In the genomic region with DNA sequence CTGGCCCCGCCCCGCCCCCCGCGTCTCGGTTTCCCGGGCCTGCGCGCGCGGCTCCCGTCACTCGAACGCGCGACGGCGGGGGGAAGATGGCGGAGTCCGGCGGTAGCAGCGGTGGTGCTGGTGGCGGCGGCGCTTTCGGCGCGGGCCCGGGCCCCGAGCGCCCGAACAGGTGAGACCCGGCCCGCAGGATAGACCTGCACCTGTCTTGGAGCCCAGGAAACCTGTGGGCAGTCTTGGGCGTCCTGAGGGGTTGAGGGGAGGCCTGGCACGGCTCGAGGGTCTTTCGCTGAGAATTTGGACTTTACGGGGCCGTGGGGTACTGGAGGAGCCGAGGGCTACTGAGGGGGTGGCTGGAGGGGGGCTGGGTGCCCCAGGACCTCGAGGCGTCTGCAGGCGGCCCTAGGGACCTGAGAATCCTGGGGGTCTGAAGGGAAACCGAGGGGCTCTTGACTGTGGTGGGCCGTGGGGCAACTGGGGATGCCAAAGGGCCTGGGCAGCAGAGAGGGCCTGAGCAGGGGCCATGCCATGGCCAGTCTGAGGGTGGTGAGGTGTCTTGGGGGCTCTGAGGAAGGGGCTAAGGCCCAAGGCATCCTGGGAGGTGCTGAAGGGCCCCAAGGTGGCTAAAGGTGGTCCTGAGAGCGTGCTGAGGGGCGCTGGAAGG, we compare ENCODE assay signal across 1 cellular context.
TF ChIP-seq lines count a peak whose summit lies in the region.

A gene with protein sequence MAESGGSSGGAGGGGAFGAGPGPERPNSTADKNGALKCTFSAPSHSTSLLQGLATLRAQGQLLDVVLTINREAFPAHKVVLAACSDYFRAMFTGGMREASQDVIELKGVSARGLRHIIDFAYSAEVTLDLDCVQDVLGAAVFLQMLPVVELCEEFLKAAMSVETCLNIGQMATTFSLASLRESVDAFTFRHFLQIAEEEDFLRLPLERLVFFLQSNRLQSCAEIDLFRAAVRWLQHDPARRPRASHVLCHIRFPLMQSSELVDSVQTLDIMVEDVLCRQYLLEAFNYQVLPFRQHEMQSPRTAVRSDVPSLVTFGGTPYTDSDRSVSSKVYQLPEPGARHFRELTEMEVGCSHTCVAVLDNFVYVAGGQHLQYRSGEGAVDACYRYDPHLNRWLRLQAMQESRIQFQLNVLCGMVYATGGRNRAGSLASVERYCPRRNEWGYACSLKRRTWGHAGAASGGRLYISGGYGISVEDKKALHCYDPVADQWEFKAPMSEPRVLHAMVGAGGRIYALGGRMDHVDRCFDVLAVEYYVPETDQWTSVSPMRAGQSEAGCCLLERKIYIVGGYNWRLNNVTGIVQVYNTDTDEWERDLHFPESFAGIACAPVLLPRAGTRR (plus strand): TSS at position 60 of the 661 bp plus-strand sequence. CDS start 27 bp downstream, at position 87.

TF ChIP-seq in K562, 482 proteins besides CTCF, POLR2A, EP300 and RAD21 (continued from another document and continues in another):
- TF ChIP-seq MYC (IDR thresholded peaks at IDR 0.05; ENCODE audit: low read depth, low read length): peak; percentile 4; the same call in 1 of the 2 replicates
- TF ChIP-seq MYC (CRISPR knock-in tag; IDR thresholded peaks at IDR 0.05; ENCODE audit: borderline replicate concordance, low read depth): no peak
- peak; percentile 82 to 84 for TF ChIP-seq NRF1 (conservative IDR thresholded peaks at IDR 0.05 in 1 of 2, IDR thresholded peaks at IDR 0.05 in 1 of 2)
- TF ChIP-seq SRSF9 (IDR thresholded peaks at IDR 0.05; ENCODE audit: borderline replicate concordance, low read depth, low read length): no peak
- no peak for TF ChIP-seq PTTG1 (tag; IDR thresholded peaks at IDR 0.05; ENCODE audit: low read depth)
- TF ChIP-seq BDP1 (IDR thresholded peaks at IDR 0.05; ENCODE audit: insufficient read depth, insufficient read length): no peak
- no peak for TF ChIP-seq BMI1 (IDR thresholded peaks at IDR 0.05; ENCODE audit: low read length)
- TF ChIP-seq, protein P1, sequence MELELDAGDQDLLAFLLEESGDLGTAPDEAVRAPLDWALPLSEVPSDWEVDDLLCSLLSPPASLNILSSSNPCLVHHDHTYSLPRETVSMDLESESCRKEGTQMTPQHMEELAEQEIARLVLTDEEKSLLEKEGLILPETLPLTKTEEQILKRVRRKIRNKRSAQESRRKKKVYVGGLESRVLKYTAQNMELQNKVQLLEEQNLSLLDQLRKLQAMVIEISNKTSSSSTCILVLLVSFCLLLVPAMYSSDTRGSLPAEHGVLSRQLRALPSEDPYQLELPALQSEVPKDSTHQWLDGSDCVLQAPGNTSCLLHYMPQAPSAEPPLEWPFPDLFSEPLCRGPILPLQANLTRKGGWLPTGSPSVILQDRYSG (tag; conservative IDR thresholded peaks at IDR 0.05; ENCODE audit: low read depth): no peak
- no peak for TF ChIP-seq TBL1XR1 (IDR thresholded peaks at IDR 0.05; ENCODE audit: low read length in 2 of 2)
- no peak for TF ChIP-seq ZNF780A (CRISPR knock-in tag; IDR thresholded peaks at IDR 0.05)
- TF ChIP-seq SMARCA4 (IDR thresholded peaks at IDR 0.05): no peak
- TF ChIP-seq GTF2A2 (tag; IDR thresholded peaks at IDR 0.05): no peak
- TF ChIP-seq, protein P2, sequence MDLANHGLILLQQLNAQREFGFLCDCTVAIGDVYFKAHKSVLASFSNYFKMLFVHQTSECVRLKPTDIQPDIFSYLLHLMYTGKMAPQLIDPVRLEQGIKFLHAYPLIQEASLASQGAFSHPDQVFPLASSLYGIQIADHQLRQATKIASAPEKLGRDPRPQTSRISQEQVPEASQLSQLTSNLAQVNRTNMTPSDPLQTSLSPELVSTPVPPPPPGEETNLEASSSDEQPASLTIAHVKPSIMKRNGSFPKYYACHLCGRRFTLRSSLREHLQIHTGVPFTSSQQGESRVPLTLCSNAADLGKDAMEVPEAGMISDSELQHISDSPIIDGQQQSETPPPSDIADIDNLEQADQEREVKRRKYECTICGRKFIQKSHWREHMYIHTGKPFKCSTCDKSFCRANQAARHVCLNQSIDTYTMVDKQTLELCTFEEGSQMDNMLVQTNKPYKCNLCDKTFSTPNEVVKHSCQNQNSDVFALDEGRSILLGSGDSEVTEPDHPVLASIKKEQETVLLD (IDR thresholded peaks at IDR 0.05): no peak
- TF ChIP-seq TOE1 (IDR thresholded peaks at IDR 0.05; ENCODE audit: borderline replicate concordance): no peak
- no peak for TF ChIP-seq TOE1 (CRISPR knock-in tag; IDR thresholded peaks at IDR 0.05; ENCODE audit: borderline replicate concordance, low read depth)
- no peak for TF ChIP-seq ZNF431 (CRISPR knock-in tag; IDR thresholded peaks at IDR 0.05)
- TF ChIP-seq ZNF76 (CRISPR knock-in tag; IDR thresholded peaks at IDR 0.05; ENCODE audit: borderline replicate concordance): no peak
- TF ChIP-seq SUPT5H (IDR thresholded peaks at IDR 0.05): peak; percentile 70
- no peak for TF ChIP-seq HSF4 (CRISPR knock-in tag; IDR thresholded peaks at IDR 0.05; ENCODE audit: borderline replicate concordance)
- peak; percentile 90; the same call in 1 of the 2 replicates for TF ChIP-seq PHF8 (IDR thresholded peaks at IDR 0.05; ENCODE audit: borderline replicate concordance, low read length)
- TF ChIP-seq, protein P3, sequence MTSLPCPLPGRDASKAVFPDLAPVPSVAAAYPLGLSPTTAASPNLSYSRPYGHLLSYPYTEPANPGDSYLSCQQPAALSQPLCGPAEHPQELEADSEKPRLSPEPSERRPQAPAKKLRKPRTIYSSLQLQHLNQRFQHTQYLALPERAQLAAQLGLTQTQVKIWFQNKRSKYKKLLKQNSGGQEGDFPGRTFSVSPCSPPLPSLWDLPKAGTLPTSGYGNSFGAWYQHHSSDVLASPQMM (CRISPR knock-in tag; IDR thresholded peaks at IDR 0.05): no peak
- no peak for TF ChIP-seq LARP7 (IDR thresholded peaks at IDR 0.05)
- no peak for TF ChIP-seq RFX5 (IDR thresholded peaks at IDR 0.05; ENCODE audit: low read depth, low read length)
- TF ChIP-seq ZNF79 (CRISPR knock-in tag; IDR thresholded peaks at IDR 0.05; ENCODE audit: low read depth): no peak
- TF ChIP-seq, protein P4, sequence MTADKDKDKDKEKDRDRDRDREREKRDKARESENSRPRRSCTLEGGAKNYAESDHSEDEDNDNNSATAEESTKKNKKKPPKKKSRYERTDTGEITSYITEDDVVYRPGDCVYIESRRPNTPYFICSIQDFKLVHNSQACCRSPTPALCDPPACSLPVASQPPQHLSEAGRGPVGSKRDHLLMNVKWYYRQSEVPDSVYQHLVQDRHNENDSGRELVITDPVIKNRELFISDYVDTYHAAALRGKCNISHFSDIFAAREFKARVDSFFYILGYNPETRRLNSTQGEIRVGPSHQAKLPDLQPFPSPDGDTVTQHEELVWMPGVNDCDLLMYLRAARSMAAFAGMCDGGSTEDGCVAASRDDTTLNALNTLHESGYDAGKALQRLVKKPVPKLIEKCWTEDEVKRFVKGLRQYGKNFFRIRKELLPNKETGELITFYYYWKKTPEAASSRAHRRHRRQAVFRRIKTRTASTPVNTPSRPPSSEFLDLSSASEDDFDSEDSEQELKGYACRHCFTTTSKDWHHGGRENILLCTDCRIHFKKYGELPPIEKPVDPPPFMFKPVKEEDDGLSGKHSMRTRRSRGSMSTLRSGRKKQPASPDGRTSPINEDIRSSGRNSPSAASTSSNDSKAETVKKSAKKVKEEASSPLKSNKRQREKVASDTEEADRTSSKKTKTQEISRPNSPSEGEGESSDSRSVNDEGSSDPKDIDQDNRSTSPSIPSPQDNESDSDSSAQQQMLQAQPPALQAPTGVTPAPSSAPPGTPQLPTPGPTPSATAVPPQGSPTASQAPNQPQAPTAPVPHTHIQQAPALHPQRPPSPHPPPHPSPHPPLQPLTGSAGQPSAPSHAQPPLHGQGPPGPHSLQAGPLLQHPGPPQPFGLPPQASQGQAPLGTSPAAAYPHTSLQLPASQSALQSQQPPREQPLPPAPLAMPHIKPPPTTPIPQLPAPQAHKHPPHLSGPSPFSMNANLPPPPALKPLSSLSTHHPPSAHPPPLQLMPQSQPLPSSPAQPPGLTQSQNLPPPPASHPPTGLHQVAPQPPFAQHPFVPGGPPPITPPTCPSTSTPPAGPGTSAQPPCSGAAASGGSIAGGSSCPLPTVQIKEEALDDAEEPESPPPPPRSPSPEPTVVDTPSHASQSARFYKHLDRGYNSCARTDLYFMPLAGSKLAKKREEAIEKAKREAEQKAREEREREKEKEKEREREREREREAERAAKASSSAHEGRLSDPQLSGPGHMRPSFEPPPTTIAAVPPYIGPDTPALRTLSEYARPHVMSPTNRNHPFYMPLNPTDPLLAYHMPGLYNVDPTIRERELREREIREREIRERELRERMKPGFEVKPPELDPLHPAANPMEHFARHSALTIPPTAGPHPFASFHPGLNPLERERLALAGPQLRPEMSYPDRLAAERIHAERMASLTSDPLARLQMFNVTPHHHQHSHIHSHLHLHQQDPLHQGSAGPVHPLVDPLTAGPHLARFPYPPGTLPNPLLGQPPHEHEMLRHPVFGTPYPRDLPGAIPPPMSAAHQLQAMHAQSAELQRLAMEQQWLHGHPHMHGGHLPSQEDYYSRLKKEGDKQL (CRISPR knock-in tag; IDR thresholded peaks at IDR 0.05; ENCODE audit: borderline replicate concordance): no peak
- no peak for TF ChIP-seq DNMT1 (IDR thresholded peaks at IDR 0.05)
- TF ChIP-seq, protein P5, sequence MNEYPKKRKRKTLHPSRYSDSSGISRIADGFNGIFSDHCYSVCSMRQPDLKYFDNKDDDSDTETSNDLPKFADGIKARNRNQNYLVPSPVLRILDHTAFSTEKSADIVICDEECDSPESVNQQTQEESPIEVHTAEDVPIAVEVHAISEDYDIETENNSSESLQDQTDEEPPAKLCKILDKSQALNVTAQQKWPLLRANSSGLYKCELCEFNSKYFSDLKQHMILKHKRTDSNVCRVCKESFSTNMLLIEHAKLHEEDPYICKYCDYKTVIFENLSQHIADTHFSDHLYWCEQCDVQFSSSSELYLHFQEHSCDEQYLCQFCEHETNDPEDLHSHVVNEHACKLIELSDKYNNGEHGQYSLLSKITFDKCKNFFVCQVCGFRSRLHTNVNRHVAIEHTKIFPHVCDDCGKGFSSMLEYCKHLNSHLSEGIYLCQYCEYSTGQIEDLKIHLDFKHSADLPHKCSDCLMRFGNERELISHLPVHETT (CRISPR knock-in tag; conservative IDR thresholded peaks at IDR 0.05 in 1 of 2, IDR thresholded peaks at IDR 0.05 in 1 of 2): peak in 1 of 2 experiments; percentile 54; a peak in 1 of 4 replicates
- TF ChIP-seq FOXM1 (IDR thresholded peaks at IDR 0.05; ENCODE audit: low read depth): no peak
- TF ChIP-seq FOXM1 (CRISPR knock-in tag; IDR thresholded peaks at IDR 0.05; ENCODE audit: low read depth): no peak
- TF ChIP-seq, protein P6, sequence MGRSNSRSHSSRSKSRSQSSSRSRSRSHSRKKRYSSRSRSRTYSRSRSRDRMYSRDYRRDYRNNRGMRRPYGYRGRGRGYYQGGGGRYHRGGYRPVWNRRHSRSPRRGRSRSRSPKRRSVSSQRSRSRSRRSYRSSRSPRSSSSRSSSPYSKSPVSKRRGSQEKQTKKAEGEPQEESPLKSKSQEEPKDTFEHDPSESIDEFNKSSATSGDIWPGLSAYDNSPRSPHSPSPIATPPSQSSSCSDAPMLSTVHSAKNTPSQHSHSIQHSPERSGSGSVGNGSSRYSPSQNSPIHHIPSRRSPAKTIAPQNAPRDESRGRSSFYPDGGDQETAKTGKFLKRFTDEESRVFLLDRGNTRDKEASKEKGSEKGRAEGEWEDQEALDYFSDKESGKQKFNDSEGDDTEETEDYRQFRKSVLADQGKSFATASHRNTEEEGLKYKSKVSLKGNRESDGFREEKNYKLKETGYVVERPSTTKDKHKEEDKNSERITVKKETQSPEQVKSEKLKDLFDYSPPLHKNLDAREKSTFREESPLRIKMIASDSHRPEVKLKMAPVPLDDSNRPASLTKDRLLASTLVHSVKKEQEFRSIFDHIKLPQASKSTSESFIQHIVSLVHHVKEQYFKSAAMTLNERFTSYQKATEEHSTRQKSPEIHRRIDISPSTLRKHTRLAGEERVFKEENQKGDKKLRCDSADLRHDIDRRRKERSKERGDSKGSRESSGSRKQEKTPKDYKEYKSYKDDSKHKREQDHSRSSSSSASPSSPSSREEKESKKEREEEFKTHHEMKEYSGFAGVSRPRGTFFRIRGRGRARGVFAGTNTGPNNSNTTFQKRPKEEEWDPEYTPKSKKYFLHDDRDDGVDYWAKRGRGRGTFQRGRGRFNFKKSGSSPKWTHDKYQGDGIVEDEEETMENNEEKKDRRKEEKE (IDR thresholded peaks at IDR 0.05; ENCODE audit: borderline replicate concordance in 1 of 2, control insufficient read depth in 1 of 2, low read depth in 2 of 2, low read length in 1 of 2): no peak
- TF ChIP-seq ZC3H8 (IDR thresholded peaks at IDR 0.05): no peak
- TF ChIP-seq RBBP5 (IDR thresholded peaks at IDR 0.05; ENCODE audit: borderline replicate concordance, insufficient read depth, low read length, poor library complexity, severe bottlenecking): peak; percentile 80
- peak; percentile 93 for TF ChIP-seq CREB1 (IDR thresholded peaks at IDR 0.05)
- TF ChIP-seq CREB1 (CRISPR knock-in tag; IDR thresholded peaks at IDR 0.05): peak; percentile 90
- TF ChIP-seq FOXJ3 (CRISPR knock-in tag; IDR thresholded peaks at IDR 0.05): no peak
- no peak for TF ChIP-seq ZNF146 (CRISPR knock-in tag; IDR thresholded peaks at IDR 0.05; ENCODE audit: unreplicated experiment)
- peak; percentile 31 to 32; a peak in 2 of 4 replicates for TF ChIP-seq MAZ (CRISPR knock-in tag; conservative IDR thresholded peaks at IDR 0.05 in 1 of 2, IDR thresholded peaks at IDR 0.05 in 1 of 2)
- TF ChIP-seq, protein P7, sequence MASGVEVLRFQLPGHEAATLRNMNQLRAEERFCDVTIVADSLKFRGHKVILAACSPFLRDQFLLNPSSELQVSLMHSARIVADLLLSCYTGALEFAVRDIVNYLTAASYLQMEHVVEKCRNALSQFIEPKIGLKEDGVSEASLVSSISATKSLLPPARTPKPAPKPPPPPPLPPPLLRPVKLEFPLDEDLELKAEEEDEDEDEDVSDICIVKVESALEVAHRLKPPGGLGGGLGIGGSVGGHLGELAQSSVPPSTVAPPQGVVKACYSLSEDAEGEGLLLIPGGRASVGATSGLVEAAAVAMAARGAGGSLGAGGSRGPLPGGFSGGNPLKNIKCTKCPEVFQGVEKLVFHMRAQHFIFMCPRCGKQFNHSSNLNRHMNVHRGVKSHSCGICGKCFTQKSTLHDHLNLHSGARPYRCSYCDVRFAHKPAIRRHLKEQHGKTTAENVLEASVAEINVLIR (CRISPR knock-in tag; IDR thresholded peaks at IDR 0.05): peak; percentile 60; the same call in 1 of the 2 replicates
- peak; percentile 84 for TF ChIP-seq TBP (optimal IDR thresholded peaks at IDR 0.05; ENCODE audit: low read depth, low read length)
- TF ChIP-seq NONO (IDR thresholded peaks at IDR 0.05; ENCODE audit: low read depth in 2 of 2, low read length in 1 of 2): 0 out of 4 replicates have a peak, but pooled peaks have one; percentile 30 to 37
- TF ChIP-seq FOXP1 (CRISPR knock-in tag; IDR thresholded peaks at IDR 0.05): no peak
- TF ChIP-seq, protein P8, sequence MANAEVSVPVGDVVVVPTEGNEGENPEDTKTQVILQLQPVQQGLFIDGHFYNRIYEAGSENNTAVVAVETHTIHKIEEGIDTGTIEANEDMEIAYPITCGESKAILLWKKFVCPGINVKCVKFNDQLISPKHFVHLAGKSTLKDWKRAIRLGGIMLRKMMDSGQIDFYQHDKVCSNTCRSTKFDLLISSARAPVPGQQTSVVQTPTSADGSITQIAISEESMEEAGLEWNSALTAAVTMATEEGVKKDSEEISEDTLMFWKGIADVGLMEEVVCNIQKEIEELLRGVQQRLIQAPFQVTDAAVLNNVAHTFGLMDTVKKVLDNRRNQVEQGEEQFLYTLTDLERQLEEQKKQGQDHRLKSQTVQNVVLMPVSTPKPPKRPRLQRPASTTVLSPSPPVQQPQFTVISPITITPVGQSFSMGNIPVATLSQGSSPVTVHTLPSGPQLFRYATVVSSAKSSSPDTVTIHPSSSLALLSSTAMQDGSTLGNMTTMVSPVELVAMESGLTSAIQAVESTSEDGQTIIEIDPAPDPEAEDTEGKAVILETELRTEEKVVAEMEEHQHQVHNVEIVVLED (CRISPR knock-in tag; IDR thresholded peaks at IDR 0.05): 0 out of 2 replicates have a peak, but pooled peaks have one; percentile 21
- TF ChIP-seq MTA1 (IDR thresholded peaks at IDR 0.05; ENCODE audit: borderline replicate concordance): peak; percentile 91
